Comparison of ENCODE assay signal across 21 cellular contexts in the genomic region with DNA sequence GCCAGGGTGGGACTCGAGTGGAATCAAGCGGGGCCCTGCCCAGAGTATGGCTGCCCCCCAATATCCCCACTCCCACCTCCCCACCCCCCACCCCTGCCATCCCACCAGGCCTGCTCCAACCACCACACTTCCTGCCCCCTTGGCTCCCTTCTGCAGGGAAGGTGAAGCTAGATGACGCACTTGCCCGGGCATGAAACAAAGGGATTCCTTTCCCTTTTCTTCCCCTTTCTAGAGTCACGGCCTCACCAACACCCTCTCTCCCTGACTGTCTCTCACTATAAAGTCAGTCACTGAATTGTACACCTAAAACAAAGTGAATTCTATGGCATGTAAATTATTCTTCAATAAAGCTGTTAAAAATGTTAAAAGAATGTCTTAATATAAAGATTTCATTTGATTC. TPM values are rescaled to one million over a fixed set of nuclear protein-coding genes. Genes with fewer than 3 reads are reported as not detected.
A peak's percentile ranks its signal among the peaks of the same experiment; 100 is the strongest.
DNase-seq lines count a peak whose midpoint lies in the region; ATAC-seq, FAIRE-seq and TF ChIP-seq lines count a peak whose summit lies in the region.
"Had no signal": no experiment of that assay in that cellular context is flagged by ENCODE, and none has a peak within 500 bp of the region (broad histone marks: within the 10 kb centered on the region; RNA-seq: fewer than 3 reads in every experiment).

No MANE protein-coding gene starts in this region.

- no peak overlapping the region for H3K9ac ChIP-seq in H9 (ENCODE audit: extremely low read depth, insufficient read length, low read length)
- H3K9ac ChIP-seq in keratinocyte (ENCODE audit: control insufficient read depth, extremely low read depth, insufficient read depth, low read length): peak overlapping the region; percentile 28
- H3K9ac ChIP-seq: BLaER1 treated with 17β-estradiol and CSF1 and Interleukin-3, amounts not matched to agents 10 nM and 100 nM had no signal

- H3K4me2 ChIP-seq in H9 (ENCODE audit: insufficient read depth, insufficient read length, low read length) (no peak overlapping the region), keratinocyte (ENCODE audit: control insufficient read depth, extremely low read depth, insufficient read depth, low read depth, low read length) (peak overlapping the region; percentile 65)
- H3K4me2 ChIP-seq: A549 had no signal

- H3K4me3 Mint-ChIP-seq in H9 (no peak overlapping the region), endothelial cell (ENCODE audit: unreplicated experiment) (peak overlapping the region; percentile 40)
- H3K4me3 Mint-ChIP-seq: CD8-positive, alpha-beta memory T cell had no signal

- H3K36me3 Mint-ChIP-seq in H9 (ENCODE audit: insufficient read depth in 1 of 3, low read depth in 3 of 3) (no peaks in the 10 kb centered on the region), endothelial cell (ENCODE audit: low read depth, unreplicated experiment) (no peaks in the 10 kb centered on the region)
- H3K36me3 Mint-ChIP-seq: CD8-positive, alpha-beta memory T cell had no signal

- H3K27ac ChIP-seq in H9 (ENCODE audit: insufficient read length, low read depth, low read length): no peak overlapping the region
- H3K27ac ChIP-seq in RWPE2 (ENCODE audit: poor library complexity, severe bottlenecking): no peak overlapping the region
- peak overlapping the region; percentile 50 for H3K27ac ChIP-seq in keratinocyte (ENCODE audit: control insufficient read depth, insufficient read depth, low read length)
- H3K27ac ChIP-seq: A549; BLaER1 treated with 17β-estradiol and CSF1 and Interleukin-3, amounts not matched to agents 10 nM and 100 nM had no signal

- no peak overlapping the region for H2AFZ ChIP-seq in H9 (ENCODE audit: low read length)
- H2AFZ ChIP-seq in keratinocyte (ENCODE audit: control insufficient read depth, low read length): peak overlapping the region; percentile 64

- no peak overlapping the region for H2BK12ac ChIP-seq in H9 (ENCODE audit: insufficient read length, low read depth, low read length)

- H3K27me3 Mint-ChIP-seq in H9 (ENCODE audit: low read depth) (peaks cover 25% of the 10 kb centered on the region), endothelial cell (ENCODE audit: unreplicated experiment) (peaks cover 3% of the 10 kb centered on the region)

- ATAC-seq in RWPE2 (ENCODE audit: low read depth) (peak; percentile 72; the same call in 2 of the 3 replicates), HG03045 (IDR thresholded peaks at IDR 0.05; ENCODE audit: unreplicated experiment) (no peak)
- ATAC-seq: A549, GM12878 had no signal

- no peak overlapping the region for H3K56ac ChIP-seq in H9 (ENCODE audit: insufficient read length, low read depth, low read length)

- H3K9me3 ChIP-seq in H9 (ENCODE audit: control insufficient read depth, low read depth, low read length) (no peaks in the 10 kb centered on the region), RWPE2 (ENCODE audit: severe bottlenecking) (no peaks in the 10 kb centered on the region), keratinocyte (ENCODE audit: control insufficient read depth, low read depth, low read length) (no peaks in the 10 kb centered on the region)
- H3K9me3 ChIP-seq: A549; BLaER1 treated with 17β-estradiol and CSF1 and Interleukin-3, amounts not matched to agents 10 nM and 100 nM had no signal

- no peak overlapping the region for H3K4ac ChIP-seq in H9 (ENCODE audit: low read depth, low read length)

- no peak overlapping the region for H3T11ph ChIP-seq in H9 (ENCODE audit: low read length)

- no peak overlapping the region for H2BK15ac ChIP-seq in H9 (ENCODE audit: low read depth, low read length)

- TF ChIP-seq CTCF in H9 (conservative IDR thresholded peaks at IDR 0.05): no peak
- TF ChIP-seq CTCF in RWPE2 (IDR thresholded peaks at IDR 0.05; ENCODE audit: poor library complexity, severe bottlenecking): no peak
- no peak for TF ChIP-seq CTCF in endothelial cell (IDR thresholded peaks at IDR 0.05; ENCODE audit: unreplicated experiment)
- no peak for TF ChIP-seq CTCF in keratinocyte (optimal IDR thresholded peaks at IDR 0.05 in 1 of 3, IDR thresholded peaks at IDR 0.05 in 1 of 3, conservative IDR thresholded peaks at IDR 0.05 in 1 of 3; ENCODE audit: extremely low read depth in 1 of 3, insufficient read depth in 2 of 3, low read length in 3 of 3)

- no CpG with 5 or more reads among the region's 5 CpGs for WGBS in H9 (ENCODE audit: extremely low coverage, insufficient read length, low lambda C conversion rate)

- no peak overlapping the region; a peak in 1 of 7 replicates for H3K27ac Mint-ChIP-seq in H9
- H3K27ac Mint-ChIP-seq in endothelial cell (ENCODE audit: unreplicated experiment): no peak overlapping the region
- H3K27ac Mint-ChIP-seq: CD8-positive, alpha-beta memory T cell had no signal

- H3K27me3 ChIP-seq in H9 (ENCODE audit: insufficient read depth, low read length) (no peaks in the 10 kb centered on the region), RWPE2 (ENCODE audit: insufficient read depth, poor library complexity, severe bottlenecking) (no peaks in the 10 kb centered on the region), keratinocyte (ENCODE audit: control insufficient read depth, extremely low read depth, insufficient read depth, low read length) (peaks cover 4% of the 10 kb centered on the region)

- dilution Hi-C loops in keratinocyte (cut with MboI; ENCODE audit: extremely low pct_ligation_motif_present, low sequenced_read_pairs): loop anchor here (10.0 kb wide), 1 partner anchor 58 kb away; no protein-coding TSS in a partner anchor

- H2AK5ac ChIP-seq in H9 (ENCODE audit: insufficient read length, low read length): no peak overlapping the region

- H3K9me3 Mint-ChIP-seq in H9: no peaks in the 10 kb centered on the region
- H3K9me3 Mint-ChIP-seq in endothelial cell (ENCODE audit: unreplicated experiment): no peaks in the 10 kb centered on the region
- H3K9me3 Mint-ChIP-seq: CD8-positive, alpha-beta memory T cell had no signal

- H3K9me1 ChIP-seq in keratinocyte (ENCODE audit: control insufficient read depth, extremely low read depth, insufficient read depth, low read length): no peaks in the 10 kb centered on the region

- no peaks in the 10 kb centered on the region for H4K20me1 ChIP-seq in H9 (ENCODE audit: control insufficient read depth, insufficient read depth, insufficient read length)
- no peaks in the 10 kb centered on the region for H4K20me1 ChIP-seq in keratinocyte (ENCODE audit: control insufficient read depth, extremely low read depth, insufficient read depth, low read length)
- H4K20me1 ChIP-seq: BLaER1 treated with 17β-estradiol and CSF1 and Interleukin-3, amounts not matched to agents 10 nM and 100 nM had no signal

- H3K23ac ChIP-seq in H9 (ENCODE audit: insufficient read length, low read depth, low read length): no peak overlapping the region

- no peak overlapping the region for H2BK120ac ChIP-seq in H9 (ENCODE audit: low read depth, low read length, poor library complexity, severe bottlenecking)

- H3K4me3 ChIP-seq in RWPE2 (ENCODE audit: severe bottlenecking): no peak overlapping the region
- H3K4me3 ChIP-seq in keratinocyte (ENCODE audit: control insufficient read depth in 2 of 3, extremely low read depth in 1 of 3, insufficient read depth in 2 of 3, low read depth in 1 of 3, low read length in 3 of 3): peak overlapping the region in 1 of 3 experiments; percentile 16
- H3K4me3 ChIP-seq: A549; BLaER1 treated with 17β-estradiol and CSF1 and Interleukin-3, amounts not matched to agents 10 nM and 100 nM; GM12878 had no signal

- no peak overlapping the region for H3K14ac ChIP-seq in H9 (ENCODE audit: insufficient read depth, low read length)

- no peaks in the 10 kb centered on the region for H3K79me1 ChIP-seq in H9 (ENCODE audit: insufficient read depth, low read depth, low read length, poor library complexity, severe bottlenecking)

- H3K4me1 ChIP-seq in H9 (ENCODE audit: insufficient read depth, low read length) (no peaks in the 10 kb centered on the region), RWPE2 (ENCODE audit: insufficient read depth, poor library complexity, severe bottlenecking) (peaks cover 18% of the 10 kb centered on the region), keratinocyte (ENCODE audit: control insufficient read depth, extremely low read depth, insufficient read depth, low read length) (peaks cover 28% of the 10 kb centered on the region)

- H3K4me1 Mint-ChIP-seq in H9: peaks cover 21 to 22% of the 10 kb centered on the region in 2 experiments
- H3K4me1 Mint-ChIP-seq in endothelial cell (ENCODE audit: unreplicated experiment): peaks cover 4% of the 10 kb centered on the region
- H3K4me1 Mint-ChIP-seq: CD8-positive, alpha-beta memory T cell had no signal

- H2BK5ac ChIP-seq in H9 (ENCODE audit: insufficient read length, low read length): no peak overlapping the region

- no peak overlapping the region for H3K18ac ChIP-seq in H9 (ENCODE audit: insufficient read length, low read depth, low read length)

- no peaks in the 10 kb centered on the region for H3K23me2 ChIP-seq in H9 (ENCODE audit: insufficient read length, low read depth, low read length, poor library complexity, severe bottlenecking)

- H3K79me2 ChIP-seq in H9 (ENCODE audit: insufficient read depth, low read length) (no peaks in the 10 kb centered on the region), keratinocyte (ENCODE audit: control insufficient read depth, insufficient read depth, low read length) (no peaks in the 10 kb centered on the region)

- H4K8ac ChIP-seq in H9 (replicated peaks; ENCODE audit: insufficient read length, low read depth, low read length): no peak overlapping the region

- no peak overlapping the region for H4K5ac ChIP-seq in H9 (ENCODE audit: insufficient read length, low read depth, low read length)

- DNase-seq in H9: peak; percentile 17
- DNase-seq in RWPE2 (ENCODE audit: low spot score): no peak
- DNase-seq in endothelial cell (ENCODE audit: low spot score): no peak
- DNase-seq in keratinocyte (ENCODE audit: low read depth, low spot score): no peak
- DNase-seq in NCI-H2171 (lab: John Stamatoyannopoulos, UW): no peak
- no peak for DNase-seq in activated CD8-positive, alpha-beta memory T cell treated with anti-CD3 and anti-CD28 coated beads for 24 hours
- DNase-seq in activated CD4-positive, alpha-beta T cell treated with anti-CD3 and anti-CD28 coated beads, Interleukin-2, amount 50 U/mL, for 1 hour: no peak
- DNase-seq: CD8-positive, alpha-beta memory T cell; GDM1; Karpas-422; MV-4-11; NCI-H1417 treated with DMSO at 0.1 percent for 48 hours; NCI-H2029; NCI-H2171 treated with DMSO at 0.1 percent for 48 hours; NCI-H446 treated with DMSO at 0.1 percent for 48 hours; RPMI8226 had no signal

- no peak overlapping the region for H2BK20ac ChIP-seq in H9 (ENCODE audit: low read depth, low read length, poor library complexity, severe bottlenecking)

- peak; percentile 88 for FAIRE-seq in keratinocyte (lab: Jason Lieb, UNC)
- FAIRE-seq: A549, GM12878 had no signal

- no peaks in the 10 kb centered on the region for H3K36me3 ChIP-seq in RWPE2 (ENCODE audit: low read depth)
- H3K36me3 ChIP-seq in keratinocyte (ENCODE audit: control insufficient read depth in 2 of 2, extremely low read depth in 1 of 2, insufficient read depth in 2 of 2, low read length in 2 of 2): no peaks in the 10 kb centered on the region
- H3K36me3 ChIP-seq: BLaER1 treated with 17β-estradiol and CSF1 and Interleukin-3, amounts not matched to agents 10 nM and 100 nM had no signal

- H4K91ac ChIP-seq in H9 (ENCODE audit: insufficient read length, low read depth, low read length): no peak overlapping the region

RNA-seq across cellular contexts. Expression of gene ZBTB7C, which starts 16.0 kb away (rescaled TPM):
- total RNA-seq in H9 (2021) (0.33 and 0.39 TPM in 2 replicates), endothelial cell (ENCODE audit: unreplicated experiment) (0.67 TPM)
- polyA plus RNA-seq in keratinocyte: 0.15 to 0.77 TPM (median 0.58 TPM) in 3 replicates
- polyA plus RNA-seq in keratinocyte (2011; ENCODE audit: low read depth): 0.76 TPM
- 0.28 and 0.30 TPM in 2 replicates for polyA plus RNA-seq in keratinocyte (2011; cell fraction: cytosol; rRNA removed)
- polyA plus RNA-seq in keratinocyte (2011; cell fraction: nucleus; rRNA removed): 0.72 and 1.1 TPM in 2 replicates
- 0.80 and 4.0 TPM in 2 replicates for polyA plus RNA-seq in keratinocyte (2012; ENCODE audit: low replicate concordance)
- polyA minus RNA-seq in keratinocyte: 0.22 to 0.66 TPM (median 0.62 TPM) in 3 replicates
- not detected for polyA minus RNA-seq in keratinocyte (2011; cell fraction: cytosol; rRNA and poly(A)+ RNA removed)
- 0.32 and 1.1 TPM in 2 replicates for polyA minus RNA-seq in keratinocyte (2011; cell fraction: nucleus; rRNA and poly(A)+ RNA removed)
- total RNA-seq: SK-MEL-5 had no signal
- polyA plus RNA-seq: CD8-positive, alpha-beta memory T cell had no signal
